Comparison of ENCODE assay signal across 19 cellular contexts in genomic region chr16:24950275-24950674, GRCh38.
DNase-seq lines count a peak whose midpoint lies in the region; ATAC-seq, FAIRE-seq and TF ChIP-seq lines count a peak whose summit lies in the region.
"Had no signal": no experiment of that assay in that cellular context is flagged by ENCODE, and none has a peak within 500 bp of the region (broad histone marks: within the 10 kb centered on the region; RNA-seq: fewer than 3 reads in every experiment).

No MANE protein-coding gene starts in this region.

- no peak overlapping the region for H3K4me3 ChIP-seq in AG04450 (ENCODE audit: low read depth, low read length)
- no peak overlapping the region for H3K4me3 ChIP-seq in kidney (ENCODE audit: low read length in 2 of 2)
- H3K4me3 ChIP-seq: cardiac muscle cell, lower lobe of right lung, vagina had no signal

- TF ChIP-seq CTCF in AG04450 (IDR thresholded peaks at IDR 0.05; ENCODE audit: low read depth, low read length), result no peak
- TF ChIP-seq CTCF in chondrocyte (IDR thresholded peaks at IDR 0.05), result no peak
- TF ChIP-seq CTCF in GM20000 (IDR thresholded peaks at IDR 0.05; ENCODE audit: extremely low read depth, missing control alignments), result no peak
- TF ChIP-seq CTCF in kidney (IDR thresholded peaks at IDR 0.05; ENCODE audit: borderline replicate concordance, extremely low read depth, insufficient read depth), result no peak
- no peak for TF ChIP-seq CTCF in foreskin keratinocyte (conservative IDR thresholded peaks at IDR 0.05)

- peaks cover 27 to 53% of the 10 kb centered on the region in 2 donors for H3K36me3 ChIP-seq in kidney (ENCODE audit: control insufficient read depth in 1 of 2, insufficient read depth in 2 of 2, low read length in 2 of 2)

- no peaks in the 10 kb centered on the region for H3K27me3 Mint-ChIP-seq in chondrocyte (ENCODE audit: low read depth)
- H3K27me3 Mint-ChIP-seq: B cell had no signal

- H3K9me3 ChIP-seq in AG04450 (ENCODE audit: control insufficient read depth, insufficient read depth, low read length) (no peaks in the 10 kb centered on the region), kidney (ENCODE audit: control insufficient read depth in 1 of 2, low read length in 2 of 2) (no peaks in the 10 kb centered on the region)
- H3K9me3 ChIP-seq: lower lobe of right lung, vagina had no signal

- CTCF ChIA-PET in AG04450 (lab: Charles Lee), result no interaction called here

- H3K27me3 ChIP-seq in AG04450 (ENCODE audit: control insufficient read depth, insufficient read depth, low read length) (no peaks in the 10 kb centered on the region), foreskin keratinocyte (no peaks in the 10 kb centered on the region)
- H3K27me3 ChIP-seq: cardiac muscle cell, vagina had no signal

- peak; percentile 21 for DNase-seq in AG04450 (ENCODE audit: low read depth, low spot score)
- DNase-seq in HT1080 (ENCODE audit: low read depth), result peak; percentile 30
- no peak for DNase-seq in chondrocyte (ENCODE audit: low spot score)
- peak in 1 of 2 donors; percentile 38 for DNase-seq in left colon
- DNase-seq in GM20000 (ENCODE audit: low spot score), result no peak
- no peak for DNase-seq in kidney
- DNase-seq in foreskin keratinocyte, result no peak
- DNase-seq: activated CD8-positive, alpha-beta memory T cell treated with anti-CD3 and anti-CD28 coated beads for 24 hours; DMS 273 treated with DMSO at 0.1 percent for 48 hours; lower lobe of right lung; NCI-H187; NCI-H524 treated with DMSO at 0.1 percent for 48 hours; stimulated activated naive CD4-positive, alpha-beta T cell had no signal

- no peaks in the 10 kb centered on the region for H3K9me3 Mint-ChIP-seq in chondrocyte (ENCODE audit: low read depth)
- H3K9me3 Mint-ChIP-seq: neural crest cell had no signal

- H3K9ac ChIP-seq in kidney (ENCODE audit: low read length in 2 of 2), result no peak overlapping the region

- peaks cover 0 to 11% of the 10 kb centered on the region in 2 donors for H3K4me1 ChIP-seq in kidney (ENCODE audit: control insufficient read depth in 1 of 2, insufficient read depth in 1 of 2, low read depth in 1 of 2, low read length in 2 of 2)
- H3K4me1 ChIP-seq in foreskin keratinocyte, result no peaks in the 10 kb centered on the region
- H3K4me1 ChIP-seq: lower lobe of right lung, vagina had no signal

- no peak overlapping the region for H3K27ac ChIP-seq in AG04450 (ENCODE audit: low read depth, low read length)
- H3K27ac ChIP-seq in kidney (ENCODE audit: low read depth in 2 of 2, low read length in 2 of 2), result peak overlapping the region in 1 of 2 donors; percentile 55
- H3K27ac ChIP-seq in foreskin keratinocyte, result no peak overlapping the region
- H3K27ac ChIP-seq: cardiac muscle cell, lower lobe of right lung, vagina had no signal

- ATAC-seq in left colon, result peak; percentile 37
- ATAC-seq in foreskin keratinocyte, result no peak
- no peak for ATAC-seq in HG03039 (IDR thresholded peaks at IDR 0.05; ENCODE audit: unreplicated experiment)
- ATAC-seq: lower lobe of right lung had no signal

- POLR2A ChIA-PET in AG04450 (lab: Yijun Ruan, JAX), result interaction anchor here (1.0 kb wide), 1 partner anchor 11 kb away, joined by 3 read pairs; no protein-coding TSS in a partner anchor

- peak overlapping the region; percentile 52 for H3K27ac Mint-ChIP-seq in chondrocyte (ENCODE audit: unreplicated experiment)
- H3K27ac Mint-ChIP-seq: B cell had no signal

- no peak for FAIRE-seq in kidney (lab: Jason Lieb, UNC)
- FAIRE-seq: endothelial cell of umbilical vein had no signal

- H3K4me1 Mint-ChIP-seq in chondrocyte (ENCODE audit: low read depth), result peaks cover 7% of the 10 kb centered on the region
- H3K4me1 Mint-ChIP-seq: neural crest cell had no signal

- peaks cover 42% of the 10 kb centered on the region for H3K36me3 Mint-ChIP-seq in chondrocyte (ENCODE audit: low read depth)

- no peak overlapping the region for H3K4me3 Mint-ChIP-seq in chondrocyte (ENCODE audit: unreplicated experiment)
- H3K4me3 Mint-ChIP-seq: B cell, neural crest cell had no signal

- intact Hi-C loops in left colon (cut with DNase I, micrococcal nuclease), result no loop called here
- intact Hi-C loops in kidney (cut with DNase I), result no loop called here

Comparison
In these comparisons a context has a peak if more than half of its experiments do, and no peak if none do; other contexts are left out.
1. DNase-seq: peak in AG04450 (single experiment) and HT1080 (single experiment); none in chondrocyte (single experiment), GM20000 (single experiment), kidney (single experiment) and foreskin keratinocyte (0 of 2).